ENCODE assay signal across 8 cellular contexts in genomic region chr3:130539005-130539404, GRCh38. TPM values are rescaled to one million over a fixed set of nuclear protein-coding genes. Genes with fewer than 3 reads are reported as not detected.
A peak's percentile ranks its signal among the peaks of the same experiment; 100 is the strongest.
DNase-seq lines count a peak whose midpoint lies in the region; ATAC-seq, FAIRE-seq and TF ChIP-seq lines count a peak whose summit lies in the region.

No MANE protein-coding gene starts in this region.

- H3K36me3 ChIP-seq in GM12878 (ENCODE audit: control insufficient read depth in 2 of 2, insufficient read depth in 2 of 2, low read length in 1 of 2) (no peaks in the 10 kb centered on the region), testis (ENCODE audit: low read depth, missing control alignments) (no peaks in the 10 kb centered on the region)

- in situ Hi-C loops in GM12878 (cut with MboI): loop anchor here (5.0 kb wide), 1 partner anchor 262 kb away; no protein-coding TSS in a partner anchor

- H3K4me3 ChIP-seq in GM12878 (no peak overlapping the region), testis (no peak overlapping the region)

- RAD21 ChIA-PET in GM12878 (lab: Charles Lee; ENCODE audit: unreplicated experiment): interaction anchor here (0.9 kb wide), 1 partner anchor 263 kb away, joined by 3 read pairs; no protein-coding TSS in a partner anchor

- H3K27ac ChIP-seq in GM12878 (ENCODE audit: control insufficient read depth, insufficient read depth): no peak overlapping the region
- no peak overlapping the region for H3K27ac ChIP-seq in testis

- POLR2A ChIA-PET in GM12878 (lab: Charles Lee): no interaction called here

- H4K20me1 ChIP-seq in GM12878 (ENCODE audit: control insufficient read depth, insufficient read depth): no peaks in the 10 kb centered on the region

- DNase-seq in NCI-H82 (lab: John Stamatoyannopoulos, UW) (peak; percentile 77), NCI-H82 treated with DMSO at 0.1 percent for 48 hours (lab: John Stamatoyannopoulos, UW; ENCODE audit: unreplicated experiment) (no peak), NOMO-1 (lab: John Stamatoyannopoulos, UW; ENCODE audit: unreplicated experiment in 2 of 2) (peak; percentile 20 to 67), GM12878 (ENCODE audit: low read depth, low spot score) (no peak), left lobe of liver (ENCODE audit: low spot score) (no peak), testis (peak; percentile 74), middle frontal gyrus (ENCODE audit: extremely low spot score, low spot score) (no peak)

- TF ChIP-seq POLR2A in GM12878 (IDR thresholded peaks at IDR 0.05; ENCODE audit: low read depth, low read length) (no peak), testis (IDR thresholded peaks at IDR 0.05) (no peak)

- SMC1A ChIA-PET in GM12878 (lab: Charles Lee; ENCODE audit: uncharacterized antibody, unreplicated experiment): interaction anchor here (3.3 kb wide), 1 partner anchor 262 kb away, joined by 16 read pairs; no protein-coding TSS in a partner anchor

- FAIRE-seq in GM12878 (lab: Jason Lieb, UNC): peak; percentile 38

- TF ChIP-seq RAD21 in GM12878 (IDR thresholded peaks at IDR 0.05; ENCODE audit: insufficient read depth, low read depth, low read length): peak; percentile 56

- peak; percentile 59 for ATAC-seq in HG02973 (IDR thresholded peaks at IDR 0.05; ENCODE audit: unreplicated experiment)
- peak; percentile 92 for ATAC-seq in GM12878
- peak; percentile 73 for ATAC-seq in left lobe of liver

- WGBS in GM12878 (ENCODE audit: insufficient coverage, insufficient replicate concordance, low lambda C conversion rate, missing lambda C conversion rate): 76% methylated on average over 6 of the region's 6 CpGs
- 83 to 88% methylated on average over 6 of the region's 6 CpGs for WGBS in testis, 2 donors

- H3K79me2 ChIP-seq in GM12878 (ENCODE audit: control insufficient read depth, insufficient read depth, low read length): no peaks in the 10 kb centered on the region

- BruUV-seq in GM12878 (replicated peaks; lab: Mats Ljungman, UMichigan): no TSS peak

- no peak for TF ChIP-seq EP300 in GM12878 (IDR thresholded peaks at IDR 0.05; ENCODE audit: borderline replicate concordance in 1 of 2, control insufficient read depth in 1 of 2, low read depth in 2 of 2, low read length in 2 of 2)

- intact Hi-C loops in GM12878 (cut with micrococcal nuclease; ENCODE audit: unreplicated experiment): loop anchor here (1.0 to 5.0 kb wide), 2 partner anchors 263 to 387 kb away; no protein-coding TSS in a partner anchor
- intact Hi-C loops in testis (cut with DNase I; ENCODE audit: low total_unique reads): no loop called here

- no peak overlapping the region for H3K9ac ChIP-seq in GM12878 (ENCODE audit: control insufficient read depth, insufficient read depth, low read length)

- no peak overlapping the region for H3K4me2 ChIP-seq in GM12878 (ENCODE audit: control insufficient read depth, insufficient read depth)

- H3K4me1 ChIP-seq in GM12878 (ENCODE audit: control insufficient read depth, insufficient read depth, low read length) (no peaks in the 10 kb centered on the region), testis (peaks cover 10% of the 10 kb centered on the region)

- H3K9me3 ChIP-seq in GM12878 (replicated peaks; ENCODE audit: control insufficient read depth, insufficient read depth, low read length) (no peaks in the 10 kb centered on the region), testis (no peaks in the 10 kb centered on the region)

- CTCF ChIA-PET in GM12878 (lab: Yijun Ruan, JAX): interaction anchor here (1.3 to 3.6 kb wide), 2 partner anchors 256 to 262 kb away, joined by 3 to 49 read pairs; no protein-coding TSS in a partner anchor

- no peak overlapping the region for H2AFZ ChIP-seq in GM12878 (ENCODE audit: control insufficient read depth, low read depth, low read length)

- H3K27me3 ChIP-seq in GM12878 (replicated peaks in 1 of 2; ENCODE audit: control insufficient read depth in 2 of 2, insufficient read depth in 2 of 2, low read length in 1 of 2) (no peaks in the 10 kb centered on the region; a peak in 1 of 4 replicates), testis (no peaks in the 10 kb centered on the region)

- TF ChIP-seq CTCF in GM12878 (IDR thresholded peaks at IDR 0.05 in 2 of 3, conservative IDR thresholded peaks at IDR 0.05 in 1 of 3; ENCODE audit: control insufficient read depth in 2 of 3, extremely low read depth in 1 of 3, insufficient read depth in 1 of 3, low read depth in 3 of 3, low read length in 3 of 3) (peak; percentile 67 to 74 (median 68)), testis (IDR thresholded peaks at IDR 0.05) (peak; percentile 26 to 55 (median 29))

TF ChIP-seq in GM12878, 131 proteins besides CTCF, POLR2A, EP300 and RAD21:
- TF ChIP-seq STAT1 (conservative IDR thresholded peaks at IDR 0.05) (no peak), SMC3 (IDR thresholded peaks at IDR 0.05; ENCODE audit: borderline replicate concordance, low read length) (peak; percentile 73), YY1 (IDR thresholded peaks at IDR 0.05; ENCODE audit: low read depth, low read length) (peak; percentile 55; the same call in 1 of the 2 replicates)

RNA-seq across cellular contexts. Expression of gene COL6A6, which starts 22.0 kb away (rescaled TPM):
- 0.06 TPM in 1 of 2 replicates, not detected in the other for total RNA-seq in GM12878 (2013; cell fraction: nucleolus; rRNA removed)
- total RNA-seq in GM12878 (2014; rRNA removed) (not detected in 2 replicates), GM12878 (2014; rRNA removed; fragmentation: Illumina TruSeq; extraction: Trizol) (not detected in 2 replicates), GM12878 (2021) (not detected in 2 replicates), left lobe of liver (0.03 TPM), testis (1 to 10 TPM; 1.3 to 1.7 TPM)
- not detected for polyA plus RNA-seq in GM12878 (2011; ENCODE audit: low read depth)
- polyA plus RNA-seq in GM12878 (2011; rRNA removed) (not detected in 2 replicates), GM12878 (2014; fragmentation: Illumina TruSeq; extraction: Trizol) (not detected in 2 replicates), GM12878 (2014; fragmentation: Nextera tagmentation; extraction: Ambion mirVana) (under 1 TPM in 1 of 2 experiments, not detected in 1; 0.02 TPM), GM12878 (2014; rRNA removed) (not detected in 2 replicates), GM12878 (2016; fragmentation: Nextera tagmentation; extraction: Ambion mirVana) (under 1 TPM in 1 of 2 experiments, not detected in 1; 0.01 TPM), testis (ENCODE audit: insufficient read depth, low read depth, low replicate concordance) (2.4 TPM)
- polyA plus RNA-seq in GM12878 (2011; cell fraction: cytosol; rRNA removed): not detected in 2 replicates
- polyA plus RNA-seq in GM12878 (2011; cell fraction: nucleus; rRNA removed): not detected in 2 replicates
- 0.03 TPM in 1 of 2 replicates, not detected in the other for polyA plus RNA-seq in GM12878 (2012)
- not detected in 2 replicates for polyA minus RNA-seq in GM12878 (2011; rRNA and poly(A)+ RNA removed)
- not detected in 2 replicates for polyA minus RNA-seq in GM12878 (2011; cell fraction: cytosol; rRNA and poly(A)+ RNA removed)
- not detected in 2 replicates for polyA minus RNA-seq in GM12878 (2011; cell fraction: nucleus; rRNA and poly(A)+ RNA removed)

Comparison
In these comparisons a context has a peak if more than half of its experiments do, and no peak if none do; other contexts are left out.
1. DNase-seq: peak in NCI-H82 (single experiment), NOMO-1 (2 of 2) and testis (single experiment); none in NCI-H82 treated with DMSO at 0.1 percent for 48 hours (single experiment), GM12878 (single experiment), left lobe of liver (single experiment) and middle frontal gyrus (single experiment).
2. Peak in every context shown above with its lines, with median percentiles within 50 percentile points of each other: ATAC-seq.